Comparison of ENCODE assay signal across 8 cellular contexts in genomic region chr2:32627901-32628645, GRCh38. TPM values are rescaled to one million over a fixed set of nuclear protein-coding genes. Genes with fewer than 3 reads are reported as not detected.
DNase-seq lines count a peak whose midpoint lies in the region; ATAC-seq, FAIRE-seq and TF ChIP-seq lines count a peak whose summit lies in the region.

Gene TTC27, plus strand, starts transcription at chr2:32628050. Its CDS starts 243 bp downstream, at chr2:32628293.

- H3K9me3 ChIP-seq in Loucy (ENCODE audit: insufficient read depth, low read depth, low read length) = no peaks in the 10 kb centered on the region

- no peaks in the 10 kb centered on the region for H3F3A ChIP-seq in Loucy (ENCODE audit: low read depth)

- H3K36me3 Mint-ChIP-seq in nephron (ENCODE audit: low read depth) = peaks cover 14% of the 10 kb centered on the region

- H3K36me3 ChIP-seq in Loucy (ENCODE audit: insufficient read depth, low read length) = no peaks in the 10 kb centered on the region

- H3K4me2 ChIP-seq in Loucy (ENCODE audit: low read depth, low read length, poor library complexity, severe bottlenecking) = peak within 1 kb of the TSS; percentile 64

- peaks cover 5% of the 10 kb centered on the region for H3K27me3 Mint-ChIP-seq in nephron (ENCODE audit: low read depth)
- H3K27me3 Mint-ChIP-seq in stimulated activated naive CD8-positive, alpha-beta T cell treated with anti-CD3 and anti-CD28 coated beads, Interleukin-15, amount 100 ng/mL, for 72 hours = no peaks in the 10 kb centered on the region

- TF ChIP-seq CTCF in Loucy (conservative IDR thresholded peaks at IDR 0.05; ENCODE audit: low read length) = no peak
- no peak for TF ChIP-seq CTCF in fibroblast of the aortic adventitia (IDR thresholded peaks at IDR 0.05; ENCODE audit: insufficient read depth, low read length)
- TF ChIP-seq CTCF in nephron (IDR thresholded peaks at IDR 0.05; ENCODE audit: unreplicated experiment in 3 of 3) = no peak

- no peaks in the 10 kb centered on the region for H3K9me2 ChIP-seq in Loucy (replicated peaks; ENCODE audit: low read depth, low read length)

- H3K4me3 ChIP-seq in Loucy (ENCODE audit: low read length, poor library complexity, severe bottlenecking) (peak within 1 kb of the TSS; percentile 90), fibroblast of the aortic adventitia (ENCODE audit: low read depth, low read length) (peak within 1 kb of the TSS; percentile 98)

- H3K4me3 Mint-ChIP-seq in nephron = peak within 1 kb of the TSS; percentile 88 to 95 (median 91)
- H3K4me3 Mint-ChIP-seq in stimulated activated naive CD8-positive, alpha-beta T cell treated with anti-CD3 and anti-CD28 coated beads, Interleukin-15, amount 100 ng/mL, for 72 hours = peak within 1 kb of the TSS; percentile 89 to 94

- FAIRE-seq in H54 (lab: Jason Lieb, UNC) = peak; percentile 91

- peak; percentile 99 for ATAC-seq in stimulated activated naive CD8-positive, alpha-beta T cell treated with anti-CD3 and anti-CD28 coated beads, Interleukin-15, amount 100 ng/mL, for 72 hours

- no peaks in the 10 kb centered on the region for H3K27me3 ChIP-seq in Loucy (ENCODE audit: insufficient read depth, low read length, poor library complexity, severe bottlenecking)

- H2AFZ ChIP-seq in Loucy (ENCODE audit: low read length) = peak within 1 kb of the TSS; percentile 90

- peak; percentile 55 for TF ChIP-seq POLR2A in H54 (IDR thresholded peaks at IDR 0.05; ENCODE audit: low read depth, low read length)
- peak; percentile 81 for TF ChIP-seq POLR2A in Raji (IDR thresholded peaks at IDR 0.05; ENCODE audit: insufficient read depth, low read depth, low read length)

- H3K9me3 Mint-ChIP-seq in nephron = no peaks in the 10 kb centered on the region
- H3K9me3 Mint-ChIP-seq in stimulated activated naive CD8-positive, alpha-beta T cell treated with anti-CD3 and anti-CD28 coated beads, Interleukin-15, amount 100 ng/mL, for 72 hours = no peaks in the 10 kb centered on the region

- H3K4me1 ChIP-seq in Loucy (ENCODE audit: insufficient read depth, low read length, poor library complexity, severe bottlenecking) = peaks cover 14% of the 10 kb centered on the region

- no peaks in the 10 kb centered on the region for H4K20me1 ChIP-seq in Loucy (ENCODE audit: insufficient read depth, low read length, poor library complexity, severe bottlenecking)

- peak; percentile 96 for DNase-seq in EL
- peak; percentile 93 for DNase-seq in H54 (ENCODE audit: insufficient read length, low spot score)
- peak; percentile 92 for DNase-seq in activated T-helper 9 cell treated with anti-CD3 and anti-CD28 coated beads, Interleukin-2, amount 50 U/mL, for 16 hours (ENCODE audit: low read depth)
- DNase-seq in fibroblast of the aortic adventitia (ENCODE audit: low read depth) = peak; percentile 93
- peak; percentile 93 to 96 for DNase-seq in stimulated activated naive CD8-positive, alpha-beta T cell treated with anti-CD3 and anti-CD28 coated beads, Interleukin-15, amount 100 ng/mL, for 72 hours

- H3K4me1 Mint-ChIP-seq in nephron = peaks cover 19% of the 10 kb centered on the region
- peaks cover 48% of the 10 kb centered on the region for H3K4me1 Mint-ChIP-seq in stimulated activated naive CD8-positive, alpha-beta T cell treated with anti-CD3 and anti-CD28 coated beads, Interleukin-15, amount 100 ng/mL, for 72 hours

- H3K9ac ChIP-seq in Loucy (ENCODE audit: low read depth, low read length, poor library complexity, severe bottlenecking) = peak within 1 kb of the TSS; percentile 72

- no peaks in the 10 kb centered on the region; the same call in 1 of the 2 replicates for H3K79me2 ChIP-seq in Loucy (ENCODE audit: insufficient read depth, low read length)

- H3K27ac Mint-ChIP-seq in nephron = peak within 1 kb of the TSS; percentile 15 to 88 (median 77)
- H3K27ac Mint-ChIP-seq in stimulated activated naive CD8-positive, alpha-beta T cell treated with anti-CD3 and anti-CD28 coated beads, Interleukin-15, amount 100 ng/mL, for 72 hours = peak within 1 kb of the TSS; percentile 96 to 97

RNA-seq across cellular contexts. Expression of gene TTC27, which starts in this region (rescaled TPM):
- 11.2 and 30.0 TPM in 2 replicates for total RNA-seq in fibroblast of the aortic adventitia (ENCODE audit: low replicate concordance)

Comparison
In these comparisons a context has a peak if more than half of its experiments do, and no peak if none do; other contexts are left out.
1. Peak in every context shown above with its lines: DNase-seq, ATAC-seq and H3K4me3 ChIP-seq.